In genomic region chr5:40834391-40834848, GRCh38 we compare ENCODE assay signal across 8 cellular contexts. TPM values are rescaled to one million over a fixed set of nuclear protein-coding genes. Genes with fewer than 3 reads are reported as not detected.
A peak's percentile ranks its signal among the peaks of the same experiment; 100 is the strongest.
DNase-seq lines count a peak whose midpoint lies in the region; ATAC-seq and FAIRE-seq lines count a peak whose summit lies in the region.

No MANE protein-coding gene starts in this region.

- H3K4me1 Mint-ChIP-seq in activated naive CD8-positive, alpha-beta T cell treated with anti-CD3 and anti-CD28 coated beads, Interleukin-2, amount 10 ng/mL, durations not matched to agents 7 days and 5 days: peaks cover 42% of the 10 kb centered on the region

- peaks cover 9% of the 10 kb centered on the region for H3K4me1 ChIP-seq in iPS-15b (ENCODE audit: control insufficient read depth, insufficient read depth, low read length)

- peak overlapping the region; percentile 97 for H3K4me3 Mint-ChIP-seq in activated naive CD8-positive, alpha-beta T cell treated with anti-CD3 and anti-CD28 coated beads, Interleukin-2, amount 10 ng/mL, durations not matched to agents 7 days and 5 days

- H3K36me3 ChIP-seq in iPS-15b (ENCODE audit: control insufficient read depth, insufficient read depth, low read length): peaks cover 52% of the 10 kb centered on the region

- ATAC-seq in GM19438 (IDR thresholded peaks at IDR 0.05; ENCODE audit: low read depth, unreplicated experiment): peak; percentile 2
- ATAC-seq in activated naive CD8-positive, alpha-beta T cell treated with anti-CD3 and anti-CD28 coated beads, Interleukin-2, amount 10 ng/mL, durations not matched to agents 7 days and 5 days (ENCODE audit: low read depth): no peak
- no peak for ATAC-seq in GM21447 (IDR thresholded peaks at IDR 0.05; ENCODE audit: unreplicated experiment)

- no peaks in the 10 kb centered on the region for H3K9me3 Mint-ChIP-seq in activated naive CD8-positive, alpha-beta T cell treated with anti-CD3 and anti-CD28 coated beads, Interleukin-2, amount 10 ng/mL, durations not matched to agents 7 days and 5 days

- peaks cover 47% of the 10 kb centered on the region for H3K36me3 Mint-ChIP-seq in activated naive CD8-positive, alpha-beta T cell treated with anti-CD3 and anti-CD28 coated beads, Interleukin-2, amount 10 ng/mL, durations not matched to agents 7 days and 5 days

- H3K27ac Mint-ChIP-seq in activated naive CD8-positive, alpha-beta T cell treated with anti-CD3 and anti-CD28 coated beads, Interleukin-2, amount 10 ng/mL, durations not matched to agents 7 days and 5 days: peak overlapping the region; percentile 96

- H3K27me3 ChIP-seq in iPS-15b (ENCODE audit: control insufficient read depth, insufficient read depth, low read length): no peaks in the 10 kb centered on the region

- POLR2A ChIA-PET in activated naive CD8-positive, alpha-beta T cell treated with anti-CD3 and anti-CD28 coated beads, Interleukin-2, amount 10 ng/mL, durations not matched to agents 7 days and 5 days (lab: Charles Lee): interaction anchor here (0.6 to 2.1 kb wide), 7 partner anchors 9 to 428 kb away, joined by 3 to 6 read pairs (median 3); partner anchors contain the start of gene TTC33

- peak overlapping the region; percentile 99 for H3K4me3 ChIP-seq in iPS-15b (ENCODE audit: low read depth, low read length)

- H3K9ac ChIP-seq in iPS-15b (ENCODE audit: low read depth, low read length): peak overlapping the region; percentile 100

- peak; percentile 59 for DNase-seq in NOMO-1 treated with DMSO at 0.1 percent for 48 hours (lab: John Stamatoyannopoulos, UW; ENCODE audit: unreplicated experiment)
- DNase-seq in activated naive CD8-positive, alpha-beta T cell treated with anti-CD3 and anti-CD28 coated beads, Interleukin-2, amount 10 ng/mL, durations not matched to agents 7 days and 5 days: peak; percentile 46
- DNase-seq in stimulated activated CD8-positive, alpha-beta memory T cell treated with anti-CD3 and anti-CD28 coated beads, Interleukin-12 subunit alpha, Interleukin-12 subunit beta, amount 100 ng/mL, for 1 hour (ENCODE audit: low read depth): peak; percentile 5
- no peak for DNase-seq in superior temporal gyrus (ENCODE audit: extremely low spot score)
- no peak for DNase-seq in frontal cortex (ENCODE audit: low spot score in 2 of 2)

- no peak for FAIRE-seq in frontal cortex (lab: Jason Lieb, UNC)

- peaks cover 3% of the 10 kb centered on the region for H3K27me3 Mint-ChIP-seq in activated naive CD8-positive, alpha-beta T cell treated with anti-CD3 and anti-CD28 coated beads, Interleukin-2, amount 10 ng/mL, durations not matched to agents 7 days and 5 days

- no peaks in the 10 kb centered on the region for H3K9me3 ChIP-seq in iPS-15b (ENCODE audit: control insufficient read depth, insufficient read depth, low read length)

RNA-seq across cellular contexts. Expression of gene RPL37, which starts 0.6 kb away (rescaled TPM):
- 1,000 to 10,000 TPM; 1,700 to 1,758 TPM for total RNA-seq in activated naive CD8-positive, alpha-beta T cell treated with anti-CD3 and anti-CD28 coated beads, Interleukin-2, amount 10 ng/mL, durations not matched to agents 7 days and 5 days
- 1,378 TPM for total RNA-seq in frontal cortex

RNA-seq across cellular contexts. Expression of gene CARD6, which starts 6.7 kb away (rescaled TPM):
- 1 to 10 TPM; 3.5 to 4.4 TPM for total RNA-seq in activated naive CD8-positive, alpha-beta T cell treated with anti-CD3 and anti-CD28 coated beads, Interleukin-2, amount 10 ng/mL, durations not matched to agents 7 days and 5 days
- total RNA-seq in frontal cortex: 0.82 TPM

RNA-seq across cellular contexts. Expression of gene PRKAA1, which starts 36.2 kb away (rescaled TPM):
- 10 to 100 TPM; 86.4 to 86.7 TPM for total RNA-seq in activated naive CD8-positive, alpha-beta T cell treated with anti-CD3 and anti-CD28 coated beads, Interleukin-2, amount 10 ng/mL, durations not matched to agents 7 days and 5 days
- total RNA-seq in frontal cortex: 61.1 TPM

Comparison
In these comparisons a context has a peak if more than half of its experiments do, and no peak if none do; other contexts are left out.
1. DNase-seq: peak in NOMO-1 treated with DMSO at 0.1 percent for 48 hours (single experiment), activated naive CD8-positive, alpha-beta T cell treated with anti-CD3 and anti-CD28 coated beads, Interleukin-2, amount 10 ng/mL, durations not matched to agents 7 days and 5 days (single experiment) and stimulated activated CD8-positive, alpha-beta memory T cell treated with anti-CD3 and anti-CD28 coated beads, Interleukin-12 subunit alpha, Interleukin-12 subunit beta, amount 100 ng/mL, for 1 hour (single experiment); none in superior temporal gyrus (single experiment) and frontal cortex (0 of 2).